In the genomic region with DNA sequence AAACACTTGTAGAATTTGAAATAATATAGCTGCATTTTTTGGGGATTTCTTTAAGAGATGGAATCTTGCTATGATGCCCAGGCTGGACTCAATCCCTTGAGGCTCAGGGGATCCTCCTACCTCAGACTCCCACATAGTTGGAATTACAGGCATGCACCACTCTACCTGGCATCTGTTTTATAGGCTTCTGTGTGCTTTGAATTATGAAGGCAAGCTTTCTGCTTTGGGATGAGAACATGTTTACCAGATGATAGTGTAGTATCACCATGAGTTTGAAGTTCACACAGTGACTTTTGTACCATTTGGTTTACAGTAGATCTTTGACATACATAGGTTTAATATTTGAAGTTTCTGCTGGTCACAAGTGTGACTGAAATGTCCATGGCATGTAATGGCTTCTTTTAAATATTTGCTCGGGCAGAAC, we compare ENCODE assay signal across 29 cellular contexts. TPM values are rescaled to one million over a fixed set of nuclear protein-coding genes. Genes with fewer than 3 reads are reported as not detected.
DNase-seq lines count a peak whose midpoint lies in the region; ATAC-seq and TF ChIP-seq lines count a peak whose summit lies in the region.
"Had no signal": no experiment of that assay in that cellular context is flagged by ENCODE, and none has a peak within 500 bp of the region (broad histone marks: within the 10 kb centered on the region; RNA-seq: fewer than 3 reads in every experiment).

No MANE protein-coding gene starts in this region.

- DNase-seq in activated T-cell treated with anti-CD3 and anti-CD28 coated beads, Interleukin-2, amount 50 U/mL, for 24 hours = no peak
- DNase-seq in activated T-cell treated with anti-CD3 and anti-CD28 coated beads for 4 hours (no peak), immature natural killer cell (no peak), vagina (ENCODE audit: extremely low spot score in 2 of 2) (no peak), anterior cingulate cortex (lab: John Stamatoyannopoulos, UW) (no peak), sigmoid colon (no peak)
- DNase-seq in CD4-positive, alpha-beta T cell = no peak
- no peak for DNase-seq in activated CD8-positive, alpha-beta T cell treated with anti-CD3 and anti-CD28 coated beads for 36 hours
- DNase-seq: activated CD4-positive, alpha-beta T cell treated with anti-CD3 and anti-CD28 coated beads for 48 hours; activated CD8-positive, alpha-beta memory T cell treated with anti-CD3 and anti-CD28 coated beads, Interleukin-2, amount 50 U/mL, for 48 hours; activated effector memory CD4-positive, alpha-beta T cell treated with anti-CD3 and anti-CD28 coated beads, Interleukin-2, amount 50 U/mL, for 16 hours; DMS153; effector CD4-positive, alpha-beta T cell; left lung; NCI-H1048; NCI-H2107; nucleus accumbens; PC-9; SHP77; stimulated activated CD4-positive, alpha-beta T cell treated with anti-CD3 and anti-CD28 coated beads, Interleukin-4, amount 100 ng/mL, for 24 hours; T1000; WERI-Rb-1 had no signal

- H3K4me1 Mint-ChIP-seq in activated T-cell treated with anti-CD3 and anti-CD28 coated beads, Interleukin-2, amount 50 U/mL, for 24 hours (ENCODE audit: low read depth) = peaks cover 57% of the 10 kb centered on the region
- H3K4me1 Mint-ChIP-seq in CD4-positive, alpha-beta T cell (ENCODE audit: low read depth) = peaks cover 62% of the 10 kb centered on the region
- peaks cover 35% of the 10 kb centered on the region for H3K4me1 Mint-ChIP-seq in activated CD8-positive, alpha-beta T cell treated with anti-CD3 and anti-CD28 coated beads for 36 hours (ENCODE audit: low read depth)
- H3K4me1 Mint-ChIP-seq in immature natural killer cell = peaks cover 17 to 61% of the 10 kb centered on the region in 2 donors

- H3K36me3 ChIP-seq in vagina (peaks cover 0 to 75% of the 10 kb centered on the region in 2 donors), sigmoid colon (peaks cover 0 to 91% (median 41%) of the 10 kb centered on the region in 4 donors)

- no peak for TF ChIP-seq CTCF in CD4-positive, alpha-beta T cell (IDR thresholded peaks at IDR 0.05)
- no peak for TF ChIP-seq CTCF in activated CD8-positive, alpha-beta T cell treated with anti-CD3 and anti-CD28 coated beads for 36 hours (IDR thresholded peaks at IDR 0.05)
- TF ChIP-seq CTCF in vagina (IDR thresholded peaks at IDR 0.05) (no peak), sigmoid colon (IDR thresholded peaks at IDR 0.05) (no peak)

- H3K4me1 ChIP-seq in vagina (no peaks in the 10 kb centered on the region), sigmoid colon (peaks cover 0 to 4% (median 0%) of the 10 kb centered on the region in 4 donors)
- H3K4me1 ChIP-seq: breast epithelium had no signal

- no peaks in the 10 kb centered on the region for H3K27me3 ChIP-seq in CD4-positive, alpha-beta T cell (ENCODE audit: control insufficient read depth, insufficient read depth, low read length)
- H3K27me3 ChIP-seq in vagina (no peaks in the 10 kb centered on the region), sigmoid colon (no peaks in the 10 kb centered on the region)
- H3K27me3 ChIP-seq: breast epithelium, left lung, tibial nerve had no signal

- no peak overlapping the region for H3K4me3 Mint-ChIP-seq in activated T-cell treated with anti-CD3 and anti-CD28 coated beads, Interleukin-2, amount 50 U/mL, for 24 hours
- H3K4me3 Mint-ChIP-seq in CD4-positive, alpha-beta T cell = no peak overlapping the region
- no peak overlapping the region for H3K4me3 Mint-ChIP-seq in activated CD8-positive, alpha-beta T cell treated with anti-CD3 and anti-CD28 coated beads for 36 hours
- no peak overlapping the region for H3K4me3 Mint-ChIP-seq in immature natural killer cell
- H3K4me3 Mint-ChIP-seq: B cell had no signal

- H3K4me3 ChIP-seq in vagina = no peak overlapping the region
- H3K4me3 ChIP-seq in sigmoid colon = no peak overlapping the region
- H3K4me3 ChIP-seq: breast epithelium, K562, left lung, PC-9, tibial nerve had no signal

- WGBS in sigmoid colon, 2 donors = 81 to 91% methylated on average over 1 of the region's 1 CpG

- intact Hi-C loops in CD4-positive, alpha-beta T cell (cut with DNase I, micrococcal nuclease) = no loop called here
- intact Hi-C loops in activated CD8-positive, alpha-beta T cell treated with anti-CD3 and anti-CD28 coated beads for 36 hours (cut with micrococcal nuclease) = no loop called here
- intact Hi-C loops in vagina (cut with DNase I) (no loop called here), sigmoid colon (cut with DNase I) (no loop called here)

- no peak for ATAC-seq in CD4-positive, alpha-beta T cell (ENCODE audit: poor library complexity)
- no peak for ATAC-seq in activated CD8-positive, alpha-beta T cell treated with anti-CD3 and anti-CD28 coated beads for 36 hours
- ATAC-seq: K562, left lung, sciatic nerve had no signal

- TF ChIP-seq POLR2A in vagina (IDR thresholded peaks at IDR 0.05) = no peak
- no peak for TF ChIP-seq POLR2A in sigmoid colon (IDR thresholded peaks at IDR 0.05)

- H3K36me3 Mint-ChIP-seq in activated T-cell treated with anti-CD3 and anti-CD28 coated beads, Interleukin-2, amount 50 U/mL, for 24 hours (ENCODE audit: low read depth) = peaks cover 89% of the 10 kb centered on the region
- H3K36me3 Mint-ChIP-seq in CD4-positive, alpha-beta T cell (ENCODE audit: low read depth) = peaks cover 86% of the 10 kb centered on the region
- H3K36me3 Mint-ChIP-seq in activated CD8-positive, alpha-beta T cell treated with anti-CD3 and anti-CD28 coated beads for 36 hours (ENCODE audit: low read depth) = peaks cover 51% of the 10 kb centered on the region
- H3K36me3 Mint-ChIP-seq in immature natural killer cell = peaks cover 17 to 45% (median 24%) of the 10 kb centered on the region in 3 donors

- no peaks in the 10 kb centered on the region for H3K9me3 ChIP-seq in CD4-positive, alpha-beta T cell (ENCODE audit: control insufficient read depth, low read length)
- H3K9me3 ChIP-seq in vagina (no peaks in the 10 kb centered on the region), sigmoid colon (no peaks in the 10 kb centered on the region)
- H3K9me3 ChIP-seq: breast epithelium, left lung had no signal

- peak overlapping the region; percentile 4 for H3K27ac Mint-ChIP-seq in activated T-cell treated with anti-CD3 and anti-CD28 coated beads, Interleukin-2, amount 50 U/mL, for 24 hours
- H3K27ac Mint-ChIP-seq in CD4-positive, alpha-beta T cell = peak overlapping the region; percentile 75
- peak overlapping the region; percentile 53 for H3K27ac Mint-ChIP-seq in activated CD8-positive, alpha-beta T cell treated with anti-CD3 and anti-CD28 coated beads for 36 hours
- H3K27ac Mint-ChIP-seq in immature natural killer cell = peak overlapping the region in 4 of 6 donors; percentile 2 to 84 (median 75)
- H3K27ac Mint-ChIP-seq: B cell, progenitor cell of endocrine pancreas had no signal

- no peak for TF ChIP-seq EP300 in sigmoid colon (IDR thresholded peaks at IDR 0.05)

- no peak overlapping the region for H3K27ac ChIP-seq in CD4-positive, alpha-beta T cell (ENCODE audit: low read depth, low read length)
- H3K27ac ChIP-seq in vagina (no peak overlapping the region), sigmoid colon (no peak overlapping the region)
- H3K27ac ChIP-seq: breast epithelium, epithelial cell of prostate, left lung, PC-9, tibial nerve, WERI-Rb-1 had no signal

- POLR2A ChIA-PET in CD4-positive, alpha-beta T cell (lab: Charles Lee) = interaction anchor here (0.8 to 1.9 kb wide), 3 partner anchors 10 to 65 kb away, joined by 3 to 9 read pairs (median 4); partner anchors contain the start of gene CNOT11
- POLR2A ChIA-PET in activated CD8-positive, alpha-beta T cell treated with anti-CD3 and anti-CD28 coated beads for 36 hours (lab: Charles Lee) = interaction anchor here (1.2 to 2.1 kb wide), 2 partner anchors 10 to 35 kb away, joined by 3 to 9 read pairs; partner anchors contain the start of gene CNOT11

- no peaks in the 10 kb centered on the region for H3K27me3 Mint-ChIP-seq in activated T-cell treated with anti-CD3 and anti-CD28 coated beads, Interleukin-2, amount 50 U/mL, for 24 hours
- no peaks in the 10 kb centered on the region for H3K27me3 Mint-ChIP-seq in CD4-positive, alpha-beta T cell
- no peaks in the 10 kb centered on the region for H3K27me3 Mint-ChIP-seq in activated CD8-positive, alpha-beta T cell treated with anti-CD3 and anti-CD28 coated beads for 36 hours
- H3K27me3 Mint-ChIP-seq in immature natural killer cell (ENCODE audit: low read depth in 3 of 3) = peaks cover 0 to 1% (median 0%) of the 10 kb centered on the region in 3 donors
- H3K27me3 Mint-ChIP-seq: B cell, progenitor cell of endocrine pancreas had no signal

- no peaks in the 10 kb centered on the region for H3K9me3 Mint-ChIP-seq in activated T-cell treated with anti-CD3 and anti-CD28 coated beads, Interleukin-2, amount 50 U/mL, for 24 hours
- no peaks in the 10 kb centered on the region for H3K9me3 Mint-ChIP-seq in CD4-positive, alpha-beta T cell
- H3K9me3 Mint-ChIP-seq in activated CD8-positive, alpha-beta T cell treated with anti-CD3 and anti-CD28 coated beads for 36 hours = no peaks in the 10 kb centered on the region
- no peaks in the 10 kb centered on the region for H3K9me3 Mint-ChIP-seq in immature natural killer cell

- CTCF ChIA-PET in CD4-positive, alpha-beta T cell (lab: Charles Lee) = interaction anchor here (1.2 kb wide), 1 partner anchor 13 kb away, joined by 5 read pairs; no protein-coding TSS in a partner anchor
- CTCF ChIA-PET in activated CD8-positive, alpha-beta T cell treated with anti-CD3 and anti-CD28 coated beads for 36 hours (lab: Charles Lee) = no interaction called here

RNA-seq across cellular contexts. Expression of gene CNOT11, which starts 10.7 kb away (rescaled TPM):
- total RNA-seq in CD4-positive, alpha-beta T cell = 10 to 100 TPM; 39.4 to 46.8 TPM
- total RNA-seq in activated CD8-positive, alpha-beta T cell treated with anti-CD3 and anti-CD28 coated beads for 36 hours = 10 to 100 TPM; 56.7 to 59.7 TPM
- polyA plus RNA-seq in immature natural killer cell (10 to 100 TPM; 37.0 to 56.9 (median 39.3) TPM), sigmoid colon (10 to 100 TPM; 22.8 to 33.7 (median 27.5) TPM)
- total RNA-seq in vagina (20.1 TPM), sigmoid colon (10 to 100 TPM; 21.4 to 27.4 (median 22.1) TPM)

RNA-seq across cellular contexts. Expression of gene RNF149, which starts 45.1 kb away (rescaled TPM):
- total RNA-seq in CD4-positive, alpha-beta T cell = 100 to 1,000 TPM; 139 to 150 TPM
- total RNA-seq in activated CD8-positive, alpha-beta T cell treated with anti-CD3 and anti-CD28 coated beads for 36 hours = 10 to 100 TPM; 48.7 to 53.2 TPM
- polyA plus RNA-seq in immature natural killer cell (10 to 100 TPM; 45.5 to 79.9 (median 50.9) TPM), sigmoid colon (10 to 100 TPM; 11.4 to 29.5 (median 20.8) TPM)
- total RNA-seq in vagina (89.4 TPM), sigmoid colon (10 to 100 TPM; 40.0 to 65.4 (median 56.5) TPM)

Comparison
In these comparisons a context has a peak if more than half of its experiments do, and no peak if none do; other contexts are left out.
1. H3K27ac Mint-ChIP-seq: peak in every context shown above with its lines; median percentile 75 in CD4-positive, alpha-beta T cell; 75 in immature natural killer cell; 53 in activated CD8-positive, alpha-beta T cell treated with anti-CD3 and anti-CD28 coated beads for 36 hours; 4 in activated T-cell treated with anti-CD3 and anti-CD28 coated beads, Interleukin-2, amount 50 U/mL, for 24 hours.